Comparison of ENCODE assay signal across 22 cellular contexts in the genomic region with DNA sequence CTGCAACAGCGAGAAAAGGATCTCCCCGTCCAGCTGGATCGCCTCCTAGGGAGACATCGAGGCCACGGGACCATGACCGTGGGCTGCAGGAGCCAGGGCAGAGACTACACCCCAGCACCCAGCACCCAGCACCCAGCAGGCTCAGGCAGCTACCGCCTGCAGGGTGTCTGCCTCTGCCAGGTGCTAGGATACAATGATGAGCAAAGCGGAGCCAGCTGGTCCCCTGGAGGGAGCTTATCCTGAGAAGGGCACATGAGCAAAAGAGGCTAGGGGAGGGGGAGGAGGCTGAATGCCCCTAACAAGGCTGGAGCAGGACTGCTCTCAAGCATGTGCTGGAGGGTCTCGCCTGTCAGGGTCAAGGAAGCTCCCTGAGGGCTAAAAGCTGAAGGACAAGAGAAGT. TPM values are rescaled to one million over a fixed set of nuclear protein-coding genes. Genes with fewer than 3 reads are reported as not detected.
DNase-seq lines count a peak whose midpoint lies in the region; ATAC-seq and TF ChIP-seq lines count a peak whose summit lies in the region.
"Had no signal": no experiment of that assay in that cellular context is flagged by ENCODE, and none has a peak within 500 bp of the region (broad histone marks: within the 10 kb centered on the region; RNA-seq: fewer than 3 reads in every experiment).

No MANE protein-coding gene starts in this region.

- no peaks in the 10 kb centered on the region for H3K36me3 Mint-ChIP-seq in activated naive CD4-positive, alpha-beta T cell treated with anti-CD3 and anti-CD28 coated beads, Interleukin-2, amount 50 U/mL, for 24 hours
- H3K36me3 Mint-ChIP-seq in activated T-helper 17 cell treated with anti-CD3 and anti-CD28 coated beads, Interleukin-2, amount 50 U/mL, for 72 hours (ENCODE audit: low read depth), result peaks cover 59% of the 10 kb centered on the region
- H3K36me3 Mint-ChIP-seq in stimulated activated effector memory CD8-positive, alpha-beta T cell treated with anti-CD3 and anti-CD28 coated beads, Interleukin-12 subunit alpha, Interleukin-12 subunit beta, amount 100 ng/mL, for 72 hours, result peaks cover 68% of the 10 kb centered on the region

- H3K4me1 ChIP-seq in HEK293 (ENCODE audit: control insufficient read depth, insufficient read depth, low read length), result no peaks in the 10 kb centered on the region
- H3K4me1 ChIP-seq in PC-9 (replicated peaks; ENCODE audit: insufficient read depth), result peaks cover 51% of the 10 kb centered on the region

- no peak overlapping the region for H2AFZ ChIP-seq in PC-9

- CTCF ChIA-PET in HEK293 (lab: Yijun Ruan, JAX) (interaction anchor here (0.6 to 0.9 kb wide), 3 partner anchors 9 to 186 kb away, joined by 3 to 4 read pairs (median 3); no protein-coding TSS in a partner anchor), PC-9 (lab: Charles Lee) (no interaction called here)

- H3K9me3 ChIP-seq in HEK293 (ENCODE audit: control insufficient read depth, insufficient read depth, low read depth, low read length) (no peaks in the 10 kb centered on the region), PC-9 (ENCODE audit: insufficient read depth, low read depth) (no peaks in the 10 kb centered on the region)
- H3K9me3 ChIP-seq: gastroesophageal sphincter, ovary, right lobe of liver, tibial artery had no signal

- ATAC-seq in activated T-helper 17 cell treated with anti-CD3 and anti-CD28 coated beads, Interleukin-2, amount 50 U/mL, for 72 hours (replicated peaks), result no peak
- ATAC-seq in stimulated activated effector memory CD8-positive, alpha-beta T cell treated with anti-CD3 and anti-CD28 coated beads, Interleukin-12 subunit alpha, Interleukin-12 subunit beta, amount 100 ng/mL, for 72 hours, result no peak
- ATAC-seq in GM19463 (IDR thresholded peaks at IDR 0.05; ENCODE audit: unreplicated experiment), result no peak
- ATAC-seq: gastroesophageal sphincter, right lobe of liver had no signal

- H3K27ac ChIP-seq in HEK293 (ENCODE audit: extremely low read depth, low read depth, low read length) (no peak overlapping the region), PC-9 (no peak overlapping the region)
- H3K27ac ChIP-seq: ovary, right lobe of liver had no signal

- no peak overlapping the region for H3K4me2 ChIP-seq in PC-9

- H3K27me3 ChIP-seq in PC-9 (ENCODE audit: insufficient read depth, low read depth), result no peaks in the 10 kb centered on the region
- H3K27me3 ChIP-seq: gastroesophageal sphincter, ovary, right lobe of liver, tibial artery had no signal

- no peaks in the 10 kb centered on the region for H3K27me3 Mint-ChIP-seq in activated naive CD4-positive, alpha-beta T cell treated with anti-CD3 and anti-CD28 coated beads, Interleukin-2, amount 50 U/mL, for 24 hours
- H3K27me3 Mint-ChIP-seq in activated T-helper 17 cell treated with anti-CD3 and anti-CD28 coated beads, Interleukin-2, amount 50 U/mL, for 72 hours, result no peaks in the 10 kb centered on the region

- peak overlapping the region; percentile 59 for H3K27ac Mint-ChIP-seq in activated naive CD4-positive, alpha-beta T cell treated with anti-CD3 and anti-CD28 coated beads, Interleukin-2, amount 50 U/mL, for 24 hours
- H3K27ac Mint-ChIP-seq in activated T-helper 17 cell treated with anti-CD3 and anti-CD28 coated beads, Interleukin-2, amount 50 U/mL, for 72 hours, result peak overlapping the region; percentile 64
- H3K27ac Mint-ChIP-seq in stimulated activated effector memory CD8-positive, alpha-beta T cell treated with anti-CD3 and anti-CD28 coated beads, Interleukin-12 subunit alpha, Interleukin-12 subunit beta, amount 100 ng/mL, for 72 hours, result peak overlapping the region; percentile 84

- H3K4me1 Mint-ChIP-seq in activated naive CD4-positive, alpha-beta T cell treated with anti-CD3 and anti-CD28 coated beads, Interleukin-2, amount 50 U/mL, for 24 hours, result peaks cover 63% of the 10 kb centered on the region
- H3K4me1 Mint-ChIP-seq in activated T-helper 17 cell treated with anti-CD3 and anti-CD28 coated beads, Interleukin-2, amount 50 U/mL, for 72 hours, result no peaks in the 10 kb centered on the region
- H3K4me1 Mint-ChIP-seq in stimulated activated effector memory CD8-positive, alpha-beta T cell treated with anti-CD3 and anti-CD28 coated beads, Interleukin-12 subunit alpha, Interleukin-12 subunit beta, amount 100 ng/mL, for 72 hours, result peaks cover 48% of the 10 kb centered on the region

- H3K79me2 ChIP-seq in PC-9 (ENCODE audit: low read depth), result peaks cover 11% of the 10 kb centered on the region; the same call in 1 of the 2 replicates

- no peak for DNase-seq in activated naive CD4-positive, alpha-beta T cell (lab: John Stamatoyannopoulos, UW)
- no peak for DNase-seq in stimulated activated effector memory CD8-positive, alpha-beta T cell treated with anti-CD3 and anti-CD28 coated beads, Interleukin-12 subunit alpha, Interleukin-12 subunit beta, amount 100 ng/mL, for 72 hours (ENCODE audit: low spot score in 2 of 2)
- DNase-seq in PC-9 (no peak), HK-2 (ENCODE audit: unreplicated experiment) (no peak)
- DNase-seq: activated CD8-positive, alpha-beta memory T cell treated with anti-CD3 and anti-CD28 coated beads for 24 hours; caudate nucleus; erythroblast; kidney; mammary epithelial cell; NCI-H1105 treated with DMSO at 0.1 percent for 48 hours; NK-92 treated with Interleukin-12 subunit alpha and Interleukin-12 subunit beta, amount 100 ng/mL, for 24 hours; ovary; right lobe of liver; stimulated activated CD4-positive, alpha-beta T cell treated with anti-CD3 and anti-CD28 coated beads, Interleukin-15, amount 100 ng/mL, for 24 hours; tibial artery had no signal

- H3K4me3 Mint-ChIP-seq in activated naive CD4-positive, alpha-beta T cell treated with anti-CD3 and anti-CD28 coated beads, Interleukin-2, amount 50 U/mL, for 24 hours, result no peak overlapping the region
- no peak overlapping the region for H3K4me3 Mint-ChIP-seq in activated T-helper 17 cell treated with anti-CD3 and anti-CD28 coated beads, Interleukin-2, amount 50 U/mL, for 72 hours
- no peak overlapping the region for H3K4me3 Mint-ChIP-seq in stimulated activated effector memory CD8-positive, alpha-beta T cell treated with anti-CD3 and anti-CD28 coated beads, Interleukin-12 subunit alpha, Interleukin-12 subunit beta, amount 100 ng/mL, for 72 hours

- intact Hi-C loops in PC-9 (cut with micrococcal nuclease; ENCODE audit: unreplicated experiment), result no loop called here

- no peaks in the 10 kb centered on the region for H3K9me3 Mint-ChIP-seq in activated naive CD4-positive, alpha-beta T cell treated with anti-CD3 and anti-CD28 coated beads, Interleukin-2, amount 50 U/mL, for 24 hours
- no peaks in the 10 kb centered on the region for H3K9me3 Mint-ChIP-seq in activated T-helper 17 cell treated with anti-CD3 and anti-CD28 coated beads, Interleukin-2, amount 50 U/mL, for 72 hours
- H3K9me3 Mint-ChIP-seq in stimulated activated effector memory CD8-positive, alpha-beta T cell treated with anti-CD3 and anti-CD28 coated beads, Interleukin-12 subunit alpha, Interleukin-12 subunit beta, amount 100 ng/mL, for 72 hours, result no peaks in the 10 kb centered on the region

- H3K4me3 ChIP-seq in HEK293 (ENCODE audit: low read depth, low read length) (no peak overlapping the region), PC-9 (no peak overlapping the region)
- H3K4me3 ChIP-seq: gastroesophageal sphincter, ovary, right lobe of liver, tibial artery had no signal

- peaks cover 39% of the 10 kb centered on the region for H3F3A ChIP-seq in PC-9 (ENCODE audit: insufficient read depth, low read depth)

- POLR2A ChIA-PET in HEK293 (lab: Yijun Ruan, JAX) (no interaction called here), PC-9 (lab: Charles Lee; ENCODE audit: unreplicated experiment) (no interaction called here)

- H4K20me1 ChIP-seq in PC-9 (ENCODE audit: insufficient read depth), result no peaks in the 10 kb centered on the region

- no peaks in the 10 kb centered on the region for H3K9me2 ChIP-seq in PC-9 (ENCODE audit: insufficient read depth)

- TF ChIP-seq CTCF in HEK293 (tag by site-specific recombination; IDR thresholded peaks at IDR 0.05) (no peak), PC-9 (conservative IDR thresholded peaks at IDR 0.05) (no peak)

- BruUV-seq in PC-9 (replicated peaks; lab: Mats Ljungman, UMichigan), result no TSS peak

- H3K36me3 ChIP-seq in HEK293 (ENCODE audit: control insufficient read depth in 2 of 2, insufficient read depth in 1 of 2, low read length in 2 of 2) (peaks cover 3 to 68% of the 10 kb centered on the region in 2 experiments; a peak in 2 of 3 replicates), PC-9 (ENCODE audit: low read depth) (peaks cover 8% of the 10 kb centered on the region)
- H3K36me3 ChIP-seq: ovary had no signal

TF ChIP-seq in HEK293, 187 proteins besides CTCF, POLR2A, EP300 and RAD21:
- TF ChIP-seq ZNF404 (tag by site-specific recombination; IDR thresholded peaks at IDR 0.05) (no peak), ZIC2 (tag by site-specific recombination; IDR thresholded peaks at IDR 0.05) (peak; percentile 20)

RNA-seq across cellular contexts. Expression of a gene that starts 4.8 kb away (rescaled TPM):
- total RNA-seq in activated T-helper 17 cell treated with anti-CD3 and anti-CD28 coated beads, Interleukin-2, amount 50 U/mL, for 72 hours, result 1 to 10 TPM; 4.6 to 4.8 TPM
- total RNA-seq in PC-9 (2021), result 10.6 and 11.1 TPM in 2 replicates

RNA-seq across cellular contexts. Expression of a gene that starts 27.4 kb away (rescaled TPM):
- 10 to 100 TPM; 41.1 to 88.6 TPM for total RNA-seq in activated T-helper 17 cell treated with anti-CD3 and anti-CD28 coated beads, Interleukin-2, amount 50 U/mL, for 72 hours
- total RNA-seq in PC-9 (2021), result not detected in 2 replicates
- total RNA-seq: mammary epithelial cell, myocyte, RPMI7951 had no signal

RNA-seq across cellular contexts. Expression of a gene that starts 32.7 kb away (rescaled TPM):
- total RNA-seq in activated T-helper 17 cell treated with anti-CD3 and anti-CD28 coated beads, Interleukin-2, amount 50 U/mL, for 72 hours, result 10 to 100 TPM; 26.9 to 41.2 TPM
- 24.3 and 26.2 TPM in 2 replicates for total RNA-seq in PC-9 (2021)

RNA-seq across cellular contexts. Expression of a gene that starts 47.5 kb away (rescaled TPM):
- total RNA-seq in activated T-helper 17 cell treated with anti-CD3 and anti-CD28 coated beads, Interleukin-2, amount 50 U/mL, for 72 hours, result 100 to 1,000 TPM; 175 to 300 TPM
- 17.2 and 17.4 TPM in 2 replicates for total RNA-seq in PC-9 (2021)

Comparison
In these comparisons a context has a peak if more than half of its experiments do, and no peak if none do; other contexts are left out.
1. RNA of a gene that starts 27.4 kb away (total RNA-seq): 41.1 to 88.6 TPM in activated T-helper 17 cell treated with anti-CD3 and anti-CD28 coated beads, Interleukin-2, amount 50 U/mL, for 72 hours; not detected in PC-9; every median in the first group is over 10 times any median in the second.
2. Peak in every context shown above with its lines, with median percentiles within 50 percentile points of each other: H3K27ac Mint-ChIP-seq.